25 cellular contexts compared by ENCODE assay signal in the genomic region with DNA sequence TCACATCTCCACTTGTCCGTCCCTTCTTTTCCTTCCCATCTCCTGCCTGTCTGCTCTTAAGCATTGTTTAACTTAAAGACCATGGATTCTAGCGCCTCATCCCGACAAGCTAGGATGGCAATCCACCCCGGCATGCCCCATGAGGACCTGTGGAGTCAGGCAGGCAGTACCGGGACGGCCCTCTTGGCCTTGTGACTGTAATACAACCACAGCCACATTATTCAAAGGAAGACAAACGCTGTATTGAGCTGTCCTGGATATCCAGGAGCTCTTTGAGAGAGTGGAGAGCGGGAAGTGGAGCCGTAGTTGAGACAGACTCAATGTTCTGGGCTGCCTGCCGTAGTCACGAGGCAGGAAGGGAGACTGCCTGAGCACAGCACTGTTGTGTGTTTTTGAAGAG.
"Had no signal": no experiment of that assay in that cellular context is flagged by ENCODE, and none has a peak within 500 bp of the region (broad histone marks: within the 10 kb centered on the region; RNA-seq: fewer than 3 reads in every experiment).

No MANE protein-coding gene starts in this region.

- H3K27ac ChIP-seq: gastroesophageal sphincter, testis, transverse colon had no signal

- H3K4me1 ChIP-seq: gastroesophageal sphincter, testis, transverse colon had no signal

- H3K4me1 Mint-ChIP-seq: activated B cell treated with CpG ODN at 0.5 μM for 24 hours; activated CD4-positive, alpha-beta T cell treated with anti-CD3 and anti-CD28 coated beads for 36 hours; activated CD8-positive, alpha-beta memory T cell treated with anti-CD3 and anti-CD28 coated beads, Interleukin-2, amount 10 ng/mL, durations not matched to agents 7 days and 5 days; activated naive CD4-positive, alpha-beta T cell treated with anti-CD3 and anti-CD28 coated beads, Interleukin-2, amount 50 U/mL, for 24 hours; activated naive CD8-positive, alpha-beta T cell treated with anti-CD3 and anti-CD28 coated beads, Interleukin-2, amount 50 U/mL, for 24 hours; naive thymus-derived CD4-positive, alpha-beta T cell; T-helper 17 cell had no signal

- H3K4me3 ChIP-seq: gastroesophageal sphincter, testis, transverse colon had no signal

- H3K27me3 ChIP-seq: gastroesophageal sphincter, testis, transverse colon had no signal

- H3K27me3 Mint-ChIP-seq: activated B cell treated with CpG ODN at 0.5 μM for 24 hours; activated CD4-positive, alpha-beta T cell treated with anti-CD3 and anti-CD28 coated beads for 36 hours; activated CD8-positive, alpha-beta memory T cell treated with anti-CD3 and anti-CD28 coated beads, Interleukin-2, amount 10 ng/mL, durations not matched to agents 7 days and 5 days; activated naive CD4-positive, alpha-beta T cell treated with anti-CD3 and anti-CD28 coated beads, Interleukin-2, amount 50 U/mL, for 24 hours; activated naive CD8-positive, alpha-beta T cell treated with anti-CD3 and anti-CD28 coated beads, Interleukin-2, amount 50 U/mL, for 24 hours; effector memory CD8-positive, alpha-beta T cell; naive thymus-derived CD4-positive, alpha-beta T cell; T-helper 17 cell had no signal

- ATAC-seq: activated CD4-positive, alpha-beta T cell treated with anti-CD3 and anti-CD28 coated beads for 36 hours; activated CD8-positive, alpha-beta memory T cell treated with anti-CD3 and anti-CD28 coated beads, Interleukin-2, amount 10 ng/mL, durations not matched to agents 7 days and 5 days; activated CD8-positive, alpha-beta T cell treated with anti-CD3 and anti-CD28 coated beads, Interleukin-2, amount 10 ng/mL, durations not matched to agents 7 days and 5 days; activated naive CD8-positive, alpha-beta T cell treated with anti-CD3 and anti-CD28 coated beads, Interleukin-2, amount 50 U/mL, for 24 hours; effector memory CD8-positive, alpha-beta T cell; gastroesophageal sphincter; right cardiac atrium; T-helper 17 cell had no signal

- H3K9me3 Mint-ChIP-seq: activated naive CD4-positive, alpha-beta T cell treated with anti-CD3 and anti-CD28 coated beads, Interleukin-2, amount 50 U/mL, for 24 hours had no signal

- DNase-seq: activated B cell treated with CpG ODN at 0.5 μM for 24 hours; activated CD4-positive, alpha-beta T cell treated with anti-CD3 and anti-CD28 coated beads for 36 hours; activated CD8-positive, alpha-beta memory T cell treated with anti-CD3 and anti-CD28 coated beads, Interleukin-2, amount 10 ng/mL, durations not matched to agents 7 days and 5 days; activated CD8-positive, alpha-beta T cell treated with anti-CD3 and anti-CD28 coated beads, Interleukin-2, amount 10 ng/mL, durations not matched to agents 7 days and 5 days; activated naive CD8-positive, alpha-beta T cell treated with anti-CD3 and anti-CD28 coated beads, Interleukin-2, amount 50 U/mL, for 24 hours; activated T-cell treated with anti-CD3 and anti-CD28 coated beads, Interleukin-2, amount 50 U/mL, for 48 hours; amygdala; caudate nucleus; cortex of kidney; effector memory CD8-positive, alpha-beta T cell; hippocampal formation; kidney; midbrain; naive thymus-derived CD4-positive, alpha-beta T cell; right cardiac atrium; stimulated activated naive CD4-positive, alpha-beta T cell treated with Interleukin-2 at 50 U/mL for 16 hours; T-helper 17 cell; T1000; testis; transverse colon had no signal

- H3K4me3 Mint-ChIP-seq: activated B cell treated with CpG ODN at 0.5 μM for 24 hours; activated CD4-positive, alpha-beta T cell treated with anti-CD3 and anti-CD28 coated beads for 36 hours; activated CD8-positive, alpha-beta memory T cell treated with anti-CD3 and anti-CD28 coated beads, Interleukin-2, amount 10 ng/mL, durations not matched to agents 7 days and 5 days; activated CD8-positive, alpha-beta T cell treated with anti-CD3 and anti-CD28 coated beads, Interleukin-2, amount 10 ng/mL, durations not matched to agents 7 days and 5 days; activated naive CD4-positive, alpha-beta T cell treated with anti-CD3 and anti-CD28 coated beads, Interleukin-2, amount 50 U/mL, for 24 hours; activated naive CD8-positive, alpha-beta T cell treated with anti-CD3 and anti-CD28 coated beads, Interleukin-2, amount 50 U/mL, for 24 hours; effector memory CD8-positive, alpha-beta T cell; naive thymus-derived CD4-positive, alpha-beta T cell; neural crest cell; T-helper 17 cell had no signal

- H3K9me3 ChIP-seq: gastroesophageal sphincter, testis, transverse colon had no signal

- H3K27ac Mint-ChIP-seq: activated B cell treated with CpG ODN at 0.5 μM for 24 hours; activated CD4-positive, alpha-beta T cell treated with anti-CD3 and anti-CD28 coated beads for 36 hours; activated CD8-positive, alpha-beta memory T cell treated with anti-CD3 and anti-CD28 coated beads, Interleukin-2, amount 10 ng/mL, durations not matched to agents 7 days and 5 days; activated CD8-positive, alpha-beta T cell treated with anti-CD3 and anti-CD28 coated beads, Interleukin-2, amount 10 ng/mL, durations not matched to agents 7 days and 5 days; activated naive CD4-positive, alpha-beta T cell treated with anti-CD3 and anti-CD28 coated beads, Interleukin-2, amount 50 U/mL, for 24 hours; activated naive CD8-positive, alpha-beta T cell treated with anti-CD3 and anti-CD28 coated beads, Interleukin-2, amount 50 U/mL, for 24 hours; activated T-helper 2 cell treated with anti-CD3 and anti-CD28 coated beads, Interferon-gamma antibody, Interleukin-2, Interleukin-4, amounts not matched to agents 10 μg/mL and 5 μg/mL and 100 μg/mL, durations not matched to agents 14 hours and 24 hours and 36 hours; effector memory CD8-positive, alpha-beta T cell; naive thymus-derived CD4-positive, alpha-beta T cell; T-helper 17 cell had no signal

- H3K36me3 ChIP-seq: gastroesophageal sphincter, transverse colon had no signal

- H3K36me3 Mint-ChIP-seq: activated CD8-positive, alpha-beta memory T cell treated with anti-CD3 and anti-CD28 coated beads, Interleukin-2, amount 10 ng/mL, durations not matched to agents 7 days and 5 days; activated naive CD4-positive, alpha-beta T cell treated with anti-CD3 and anti-CD28 coated beads, Interleukin-2, amount 50 U/mL, for 24 hours; naive thymus-derived CD4-positive, alpha-beta T cell had no signal

- FAIRE-seq: endothelial cell of umbilical vein, kidney had no signal
